ENCODE assay signal across 8 cellular contexts in the genomic region with DNA sequence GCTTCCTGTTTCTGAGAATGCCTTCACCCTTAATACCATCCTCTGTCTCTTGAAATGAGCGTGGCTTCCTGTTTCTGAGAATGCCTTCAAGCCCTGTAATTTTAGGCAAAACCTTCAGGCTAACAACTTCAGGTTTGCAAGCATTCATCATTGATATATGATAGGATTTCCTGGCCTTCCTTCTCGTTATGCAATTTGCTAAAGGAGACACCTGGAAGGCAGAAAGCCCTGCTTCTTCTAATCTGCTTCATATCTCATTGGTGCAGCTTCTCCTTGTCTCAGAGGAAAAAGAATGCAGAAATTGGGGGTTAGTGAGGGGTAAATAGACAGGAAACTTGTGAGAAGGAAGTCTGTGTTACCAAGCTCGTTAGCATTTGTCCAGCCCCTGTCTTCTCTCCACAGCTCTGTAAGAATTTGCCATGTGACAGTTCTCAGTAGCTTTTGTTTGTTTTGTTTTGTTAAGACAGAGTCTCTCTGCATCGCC. TPM values are rescaled to one million over a fixed set of nuclear protein-coding genes. Genes with fewer than 3 reads are reported as not detected.
A peak's percentile ranks its signal among the peaks of the same experiment; 100 is the strongest.
DNase-seq lines count a peak whose midpoint lies in the region; ATAC-seq, FAIRE-seq and TF ChIP-seq lines count a peak whose summit lies in the region.

No MANE protein-coding gene starts in this region.

- H4K91ac ChIP-seq in H1 (replicated peaks; ENCODE audit: insufficient read length, low read length) = no peak overlapping the region

- POLR2A ChIA-PET in H1 (lab: Charles Lee; ENCODE audit: partially characterized antibody) (interaction anchor here (0.7 to 1.2 kb wide), 2 partner anchors 10 to 39 kb away, joined by 3 read pairs; no protein-coding TSS in a partner anchor), HEK293T (lab: Yijun Ruan, JAX) (no interaction called here)

- H3K4me3 ChIP-seq in H1 (ENCODE audit: extremely low read depth in 1 of 4, insufficient read depth in 2 of 4, low read depth in 3 of 4, low read length in 4 of 4) = no peak overlapping the region
- peak overlapping the region in 1 of 4 donors; percentile 0 for H3K4me3 ChIP-seq in gastrocnemius medialis

- ATAC-seq in GM18520 (IDR thresholded peaks at IDR 0.05; ENCODE audit: unreplicated experiment) (peak; percentile 82), HG02759 (IDR thresholded peaks at IDR 0.05; ENCODE audit: unreplicated experiment) (peak; percentile 78), gastrocnemius medialis (no peak)

- H3K27me3 ChIP-seq in H1 (replicated peaks in 1 of 4; ENCODE audit: control insufficient read depth in 3 of 4, extremely low read depth in 1 of 4, insufficient read depth in 3 of 4, low read length in 3 of 4) (no peaks in the 10 kb centered on the region), gastrocnemius medialis (no peaks in the 10 kb centered on the region)

- H3K23ac ChIP-seq in H1 (ENCODE audit: insufficient read length) = no peak overlapping the region

- H2BK20ac ChIP-seq in H1 (ENCODE audit: low read length) = no peak overlapping the region

- H3K4me1 ChIP-seq in H1 (replicated peaks in 1 of 4; ENCODE audit: control insufficient read depth in 3 of 4, insufficient read depth in 4 of 4, low read length in 3 of 4) = peaks cover 0 to 9% (median 2%) of the 10 kb centered on the region in 4 experiments; a peak in 3 of 7 replicates
- H3K4me1 ChIP-seq in gastrocnemius medialis = peaks cover 95 to 99% of the 10 kb centered on the region in 2 donors

- WGBS in H1 (ENCODE audit: extremely low coverage in 1 of 2, insufficient coverage in 1 of 2, insufficient read length in 1 of 2, insufficient replicate concordance in 2 of 2, low coverage in 1 of 2, low lambda C conversion rate in 2 of 2, missing lambda C conversion rate in 1 of 2), 2 experiments = 75% methylated on average over 4 of the region's 4 CpGs; no CpG with 5 or more reads in 1 of the 2 experiments

- TF ChIP-seq EP300 in H1 (IDR thresholded peaks at IDR 0.05; ENCODE audit: borderline replicate concordance in 1 of 2, low read depth in 2 of 2, low read length in 2 of 2) = no peak

- H2BK12ac ChIP-seq in H1 (ENCODE audit: low read depth, low read length) = no peak overlapping the region

- no peaks in the 10 kb centered on the region for H3K79me1 ChIP-seq in H1 (ENCODE audit: low read depth, low read length)

- H3K36me3 ChIP-seq in H1 (ENCODE audit: control insufficient read depth in 2 of 4, insufficient read depth in 4 of 4, low read length in 3 of 4) = no peaks in the 10 kb centered on the region
- H3K36me3 ChIP-seq in gastrocnemius medialis = no peaks in the 10 kb centered on the region

- no peak overlapping the region for H3K14ac ChIP-seq in H1 (ENCODE audit: insufficient read length)

- no peak overlapping the region for H2BK5ac ChIP-seq in H1 (ENCODE audit: low read depth, low read length)

- H3K4me2 ChIP-seq in H1 (ENCODE audit: insufficient read depth in 1 of 2, low read depth in 2 of 2, low read length in 2 of 2) = no peak overlapping the region

- H3K27ac ChIP-seq in H1 (ENCODE audit: low read depth, low read length) (peak overlapping the region; percentile 19; the same call in 1 of the 2 replicates), gastrocnemius medialis (peak overlapping the region; percentile 95 to 99 (median 97))

- no peak overlapping the region for H3K56ac ChIP-seq in H1 (replicated peaks; ENCODE audit: insufficient read length, low read depth, low read length)

- H3K79me2 ChIP-seq in H1 (ENCODE audit: control insufficient read depth in 1 of 2, insufficient read depth in 2 of 2, low read length in 2 of 2) = no peaks in the 10 kb centered on the region

- H3K18ac ChIP-seq in H1 (ENCODE audit: extremely low read depth, low read length) = no peak overlapping the region

- H2BK15ac ChIP-seq in H1 (ENCODE audit: low read length) = no peak overlapping the region

- CTCF ChIA-PET in H1 (lab: Charles Lee; ENCODE audit: partially characterized antibody) = interaction anchor here (0.8 to 1.3 kb wide), 3 partner anchors 29 to 318 kb away, joined by 3 read pairs; no protein-coding TSS in a partner anchor
- CTCF ChIA-PET in HEK293T (lab: Yijun Ruan, JAX) = interaction anchor here (0.7 kb wide), 1 partner anchor 182 kb away, joined by 5 read pairs; no protein-coding TSS in a partner anchor

- FAIRE-seq in H1 (lab: Jason Lieb, UNC) = peak; percentile 42

- no peaks in the 10 kb centered on the region for H3K23me2 ChIP-seq in H1 (ENCODE audit: low read depth, low read length)

- intact Hi-C loops in gastrocnemius medialis (cut with DNase I; ENCODE audit: low total_unique reads) = no loop called here

- TF ChIP-seq CTCF in H1 (IDR thresholded peaks at IDR 0.05; ENCODE audit: control extremely low read depth in 1 of 3, insufficient read depth in 1 of 3, low read depth in 1 of 3, low read length in 3 of 3) (no peak), gastrocnemius medialis (IDR thresholded peaks at IDR 0.05 in 4 of 5, conservative IDR thresholded peaks at IDR 0.05 in 1 of 5) (no peak)

- no peak for TF ChIP-seq RAD21 in H1 (IDR thresholded peaks at IDR 0.05 in 1 of 2, conservative IDR thresholded peaks at IDR 0.05 in 1 of 2; ENCODE audit: low read depth in 2 of 2, low read length in 2 of 2)

- H3K9ac ChIP-seq in H1 (replicated peaks in 1 of 4; ENCODE audit: extremely low read depth in 1 of 4, low read depth in 3 of 4, low read length in 3 of 4) = peak overlapping the region in 1 of 4 experiments; percentile 1; a peak in 1 of 7 replicates

- TF ChIP-seq POLR2A in H1 (IDR thresholded peaks at IDR 0.05; ENCODE audit: control extremely low read depth in 1 of 2, low read depth in 2 of 2, low read length in 2 of 2) (no peak), gastrocnemius medialis (IDR thresholded peaks at IDR 0.05) (no peak)

- H4K8ac ChIP-seq in H1 (ENCODE audit: extremely low read depth, insufficient read depth, low read length) = no peak overlapping the region

- in situ Hi-C loops in gastrocnemius medialis (cut with MboI; ENCODE audit: low sequenced_read_pairs in 4 of 4) = no loop called here

- no peak overlapping the region for H2AFZ ChIP-seq in H1 (ENCODE audit: low read length)

- DNase-seq in NOMO-1 treated with dmso at 0.1 percent for 144 hours (lab: John Stamatoyannopoulos, UW; ENCODE audit: unreplicated experiment) (peak; percentile 51), H1 (ENCODE audit: low read depth in 1 of 2, low spot score in 2 of 2) (no peak), gastrocnemius medialis (no peak), NCI-H524 (lab: John Stamatoyannopoulos, UW) (no peak), DMS79 treated with DMSO at 0.1 percent for 48 hours (lab: John Stamatoyannopoulos, UW) (no peak), HEK293T (ENCODE audit: extremely low spot score) (no peak)

- no peak overlapping the region for H2AK5ac ChIP-seq in H1 (ENCODE audit: low read depth, low read length)

- H4K5ac ChIP-seq in H1 (ENCODE audit: insufficient read length, low read depth, low read length) = no peak overlapping the region

- peaks cover 0 to 1% of the 10 kb centered on the region in 2 experiments for H4K20me1 ChIP-seq in H1 (replicated peaks in 1 of 2; ENCODE audit: control insufficient read depth in 1 of 2, insufficient read depth in 2 of 2, low read length in 2 of 2)

- H3K9me3 ChIP-seq in H1 (ENCODE audit: insufficient read depth in 2 of 2, low read depth in 1 of 2, low read length in 1 of 2) = no peaks in the 10 kb centered on the region
- no peaks in the 10 kb centered on the region for H3K9me3 ChIP-seq in gastrocnemius medialis

- no peak overlapping the region for H2BK120ac ChIP-seq in H1 (replicated peaks; ENCODE audit: low read depth, low read length)

- H3K4ac ChIP-seq in H1 (replicated peaks; ENCODE audit: insufficient read length, low read depth, low read length) = no peak overlapping the region

RNA-seq across cellular contexts. Expression of gene ARL6IP5, which starts 7.3 kb away (rescaled TPM):
- 30.1 and 31.0 TPM in 2 replicates for total RNA-seq in H1 (2021; fragmentation: NEBNext Ultra II Directional; extraction: Animal tissue kit (Norgen Biotek cat#: 25700))
- 24.9 and 32.0 TPM in 2 replicates for polyA plus RNA-seq in H1 (2011; rRNA removed)
- polyA plus RNA-seq in H1 (2011; cell fraction: cytosol; rRNA removed) = 25.9 TPM
- 34.1 TPM for polyA plus RNA-seq in H1 (2011; cell fraction: nucleus; rRNA removed)
- 23.5 to 30.3 TPM (median 27.3 TPM) in 4 replicates for polyA plus RNA-seq in H1 (2012, experiment 1 of 2)
- 3.8 TPM for polyA plus RNA-seq in H1 (2012, experiment 2 of 2)
- polyA plus RNA-seq in H1 (2013, experiment 1 of 2) = 57.4 TPM
- 63.4 TPM for polyA plus RNA-seq in H1 (2013, experiment 2 of 2)
- 25.2 and 34.4 TPM in 2 replicates for polyA minus RNA-seq in H1 (2011; rRNA and poly(A)+ RNA removed)
- 24.1 TPM for polyA minus RNA-seq in H1 (2011; cell fraction: cytosol; rRNA and poly(A)+ RNA removed)
- polyA minus RNA-seq in H1 (2011; cell fraction: nucleus; rRNA and poly(A)+ RNA removed) = 16.7 TPM
- 100 to 1,000 TPM; 108 to 181 (median 145) TPM for total RNA-seq in gastrocnemius medialis

RNA-seq across cellular contexts. Expression of gene UBA3, which starts 11.9 kb away (rescaled TPM):
- total RNA-seq in H1 (2021; fragmentation: NEBNext Ultra II Directional; extraction: Animal tissue kit (Norgen Biotek cat#: 25700)) = 76.0 and 97.8 TPM in 2 replicates
- polyA plus RNA-seq in H1 (2011; rRNA removed) = 23.3 and 40.8 TPM in 2 replicates
- polyA plus RNA-seq in H1 (2011; cell fraction: cytosol; rRNA removed) = 49.7 TPM
- polyA plus RNA-seq in H1 (2011; cell fraction: nucleus; rRNA removed) = 17.6 TPM
- polyA plus RNA-seq in H1 (2012, experiment 1 of 2) = 40.4 to 57.2 TPM (median 49.3 TPM) in 4 replicates
- 5.7 TPM for polyA plus RNA-seq in H1 (2012, experiment 2 of 2)
- 49.6 TPM for polyA plus RNA-seq in H1 (2013, experiment 1 of 2)
- polyA plus RNA-seq in H1 (2013, experiment 2 of 2) = 47.6 TPM
- polyA minus RNA-seq in H1 (2011; rRNA and poly(A)+ RNA removed) = 27.6 and 43.6 TPM in 2 replicates
- polyA minus RNA-seq in H1 (2011; cell fraction: cytosol; rRNA and poly(A)+ RNA removed) = 41.0 TPM
- 32.4 TPM for polyA minus RNA-seq in H1 (2011; cell fraction: nucleus; rRNA and poly(A)+ RNA removed)
- total RNA-seq in gastrocnemius medialis = 10 to 100 TPM; 29.3 to 42.2 (median 36.0) TPM

RNA-seq across cellular contexts. Expression of gene LMOD3, which starts 30.3 kb away (rescaled TPM):
- total RNA-seq in H1 (2021; fragmentation: NEBNext Ultra II Directional; extraction: Animal tissue kit (Norgen Biotek cat#: 25700)) = not detected in 2 replicates
- not detected in 2 replicates for polyA plus RNA-seq in H1 (2011; rRNA removed)
- polyA plus RNA-seq in H1 (2011; cell fraction: cytosol; rRNA removed) = not detected
- not detected for polyA plus RNA-seq in H1 (2011; cell fraction: nucleus; rRNA removed)
- not detected in 4 replicates for polyA plus RNA-seq in H1 (2012, experiment 1 of 2)
- not detected for polyA plus RNA-seq in H1 (2012, experiment 2 of 2)
- polyA plus RNA-seq in H1 (2013, experiment 1 of 2) = not detected
- polyA plus RNA-seq in H1 (2013, experiment 2 of 2) = not detected
- not detected in 2 replicates for polyA minus RNA-seq in H1 (2011; rRNA and poly(A)+ RNA removed)
- polyA minus RNA-seq in H1 (2011; cell fraction: cytosol; rRNA and poly(A)+ RNA removed) = not detected
- polyA minus RNA-seq in H1 (2011; cell fraction: nucleus; rRNA and poly(A)+ RNA removed) = not detected
- 100 to 1,000 TPM in 3 of 4 donors, 10 to 100 TPM in 1; 31.0 to 194 (median 113) TPM for total RNA-seq in gastrocnemius medialis

RNA-seq across cellular contexts. Expression of gene TMF1, which starts 39.9 kb away (rescaled TPM):
- total RNA-seq in H1 (2021; fragmentation: NEBNext Ultra II Directional; extraction: Animal tissue kit (Norgen Biotek cat#: 25700)) = 17.8 and 18.3 TPM in 2 replicates
- 1.4 TPM in 2 replicates for polyA plus RNA-seq in H1 (2011; rRNA removed)
- polyA plus RNA-seq in H1 (2011; cell fraction: cytosol; rRNA removed) = 2.6 TPM
- polyA plus RNA-seq in H1 (2011; cell fraction: nucleus; rRNA removed) = 11.5 TPM
- 4.9 to 11.8 TPM (median 6.7 TPM) in 4 replicates for polyA plus RNA-seq in H1 (2012, experiment 1 of 2)
- polyA plus RNA-seq in H1 (2012, experiment 2 of 2) = 0.60 TPM
- 11.2 TPM for polyA plus RNA-seq in H1 (2013, experiment 1 of 2)
- polyA plus RNA-seq in H1 (2013, experiment 2 of 2) = 10.6 TPM
- polyA minus RNA-seq in H1 (2011; rRNA and poly(A)+ RNA removed) = 6.7 and 13.8 TPM in 2 replicates
- polyA minus RNA-seq in H1 (2011; cell fraction: cytosol; rRNA and poly(A)+ RNA removed) = 8.1 TPM
- polyA minus RNA-seq in H1 (2011; cell fraction: nucleus; rRNA and poly(A)+ RNA removed) = 16.9 TPM
- total RNA-seq in gastrocnemius medialis = 10 to 100 TPM; 27.0 to 49.6 (median 33.5) TPM

Comparison
In these comparisons a context has a peak if more than half of its experiments do, and no peak if none do; other contexts are left out.
1. ATAC-seq: peak in GM18520 (single experiment) and HG02759 (single experiment); none in gastrocnemius medialis (0 of 2).
2. RNA of gene LMOD3, which starts 30.3 kb away (total RNA-seq): 31.0 to 194 TPM in gastrocnemius medialis; not detected in H1; every median in the first group is over 10 times any median in the second.